1 cellular context compared by ENCODE assay signal in genomic region chr1:15797614-15798390, GRCh38.
TF ChIP-seq lines count a peak whose summit lies in the region.

No MANE protein-coding gene starts in this region.

TF ChIP-seq in A549, 52 proteins besides CTCF, POLR2A, EP300 and RAD21:
- TF ChIP-seq MYC (IDR thresholded peaks at IDR 0.05; ENCODE audit: borderline replicate concordance, low read length), result no peak
- TF ChIP-seq RARB (CRISPR knock-in tag; IDR thresholded peaks at IDR 0.05), result no peak
- peak; percentile 70 for TF ChIP-seq ZFP36 (IDR thresholded peaks at IDR 0.05; ENCODE audit: borderline replicate concordance, partially characterized antibody)
- no peak for TF ChIP-seq BCL3 (IDR thresholded peaks at IDR 0.05)
- 0 out of 2 replicates have a peak, but pooled peaks have one; percentile 35 for TF ChIP-seq HOXA7 (CRISPR knock-in tag; IDR thresholded peaks at IDR 0.05)
- TF ChIP-seq NFE2L2 (conservative IDR thresholded peaks at IDR 0.05; ENCODE audit: low read length), result no peak
- TF ChIP-seq FOSB (CRISPR knock-in tag; IDR thresholded peaks at IDR 0.05), result 0 out of 2 replicates have a peak, but pooled peaks have one; percentile 39
- TF ChIP-seq ESRRA (IDR thresholded peaks at IDR 0.05; ENCODE audit: borderline replicate concordance, low read length), result no peak
- TF ChIP-seq HOXB5 (CRISPR knock-in tag; IDR thresholded peaks at IDR 0.05), result 0 out of 2 replicates have a peak, but pooled peaks have one; percentile 35
- no peak for TF ChIP-seq ZSCAN20 (CRISPR knock-in tag; IDR thresholded peaks at IDR 0.05)
- peak in 1 of 2 experiments; percentile 32; a peak in 4 of 5 replicates for TF ChIP-seq JUN (IDR thresholded peaks at IDR 0.05)
- TF ChIP-seq FOSL2 (IDR thresholded peaks at IDR 0.05), result no peak
- TF ChIP-seq FOSL2 (CRISPR knock-in tag; IDR thresholded peaks at IDR 0.05), result 0 out of 2 replicates have a peak, but pooled peaks have one; percentile 2
- peak; percentile 47; the same call in 1 of the 2 replicates for TF ChIP-seq GATA3 (IDR thresholded peaks at IDR 0.05; ENCODE audit: borderline replicate concordance)
- peak; percentile 21; the same call in 1 of the 2 replicates for TF ChIP-seq JUNB (IDR thresholded peaks at IDR 0.05)
TF ChIP-seq in A549: peak in this region for 8.
